Comparison of ENCODE assay signal across 10 cellular contexts in genomic region chr20:63453029-63453523, GRCh38. TPM values are rescaled to one million over a fixed set of nuclear protein-coding genes. Genes with fewer than 3 reads are reported as not detected.
DNase-seq lines count a peak whose midpoint lies in the region; ATAC-seq and TF ChIP-seq lines count a peak whose summit lies in the region.
"Had no signal": no experiment of that assay in that cellular context is flagged by ENCODE, and none has a peak within 500 bp of the region (broad histone marks: within the 10 kb centered on the region; RNA-seq: fewer than 3 reads in every experiment).

No MANE protein-coding gene starts in this region.

- H3K9ac ChIP-seq in HUES6 (ENCODE audit: low read length) = no peak overlapping the region

- H3K4me3 ChIP-seq in HUES6 (ENCODE audit: low read depth, low read length) (peak overlapping the region; percentile 7; the same call in 1 of the 2 replicates), mesodermal cell (ENCODE audit: extremely low read depth, insufficient read depth, low read length, poor library complexity, severe bottlenecking) (no peak overlapping the region), tibial nerve (no peak overlapping the region)

- CTCF ChIA-PET in activated CD8-positive, alpha-beta T cell treated with anti-CD3 and anti-CD28 coated beads, Interleukin-2, amount 10 ng/mL, durations not matched to agents 7 days and 5 days (lab: Charles Lee) = interaction anchor here (1.4 kb wide), 1 partner anchor 11 kb away, joined by 5 read pairs; no protein-coding TSS in a partner anchor

- ATAC-seq in activated CD8-positive, alpha-beta T cell treated with anti-CD3 and anti-CD28 coated beads, Interleukin-2, amount 10 ng/mL, durations not matched to agents 7 days and 5 days = no peak
- ATAC-seq in HG02678 (IDR thresholded peaks at IDR 0.05; ENCODE audit: unreplicated experiment) (no peak), HG03045 (IDR thresholded peaks at IDR 0.05; ENCODE audit: unreplicated experiment) (no peak)

- no peak for TF ChIP-seq EP300 in tibial nerve (IDR thresholded peaks at IDR 0.05)

- H3K27ac ChIP-seq in HUES6 (ENCODE audit: low read depth, low read length) (no peak overlapping the region), mesodermal cell (ENCODE audit: low read depth, low read length, severe bottlenecking) (peak overlapping the region; percentile 64), tibial nerve (no peak overlapping the region)

- POLR2A ChIA-PET in activated CD8-positive, alpha-beta T cell treated with anti-CD3 and anti-CD28 coated beads, Interleukin-2, amount 10 ng/mL, durations not matched to agents 7 days and 5 days (lab: Charles Lee) = no interaction called here

- H3K4me3 Mint-ChIP-seq in activated CD8-positive, alpha-beta T cell treated with anti-CD3 and anti-CD28 coated beads, Interleukin-2, amount 10 ng/mL, durations not matched to agents 7 days and 5 days = no peak overlapping the region

- DNase-seq in DMS53 (lab: John Stamatoyannopoulos, UW) (peak; percentile 59), DMS53 treated with DMSO at 0.1 percent for 48 hours (lab: John Stamatoyannopoulos, UW; ENCODE audit: unreplicated experiment) (no peak), tibial nerve (ENCODE audit: low spot score in 2 of 2) (no peak)
- DNase-seq in activated CD8-positive, alpha-beta T cell treated with anti-CD3 and anti-CD28 coated beads, Interleukin-2, amount 10 ng/mL, durations not matched to agents 7 days and 5 days = peak; percentile 28

- H3K27me3 ChIP-seq in HUES6 (ENCODE audit: control insufficient read depth, insufficient read depth, low read length) (peaks cover 4% of the 10 kb centered on the region; the same call in 1 of the 2 replicates), tibial nerve (peaks cover 0 to 100% of the 10 kb centered on the region in 2 donors)

- no peak overlapping the region for H3K27ac Mint-ChIP-seq in activated CD8-positive, alpha-beta T cell treated with anti-CD3 and anti-CD28 coated beads, Interleukin-2, amount 10 ng/mL, durations not matched to agents 7 days and 5 days
- H3K27ac Mint-ChIP-seq: activated naive CD4-positive, alpha-beta T cell treated with anti-CD3 and anti-CD28 coated beads, Interleukin-2, amount 50 U/mL, for 72 hours had no signal

- H3K9me3 Mint-ChIP-seq in activated CD8-positive, alpha-beta T cell treated with anti-CD3 and anti-CD28 coated beads, Interleukin-2, amount 10 ng/mL, durations not matched to agents 7 days and 5 days (ENCODE audit: insufficient read depth) = no peaks in the 10 kb centered on the region
- H3K9me3 Mint-ChIP-seq: activated naive CD4-positive, alpha-beta T cell treated with anti-CD3 and anti-CD28 coated beads, Interleukin-2, amount 50 U/mL, for 72 hours had no signal

- H3K36me3 Mint-ChIP-seq in activated CD8-positive, alpha-beta T cell treated with anti-CD3 and anti-CD28 coated beads, Interleukin-2, amount 10 ng/mL, durations not matched to agents 7 days and 5 days (ENCODE audit: low read depth) = no peaks in the 10 kb centered on the region
- H3K36me3 Mint-ChIP-seq: activated naive CD4-positive, alpha-beta T cell treated with anti-CD3 and anti-CD28 coated beads, Interleukin-2, amount 50 U/mL, for 72 hours had no signal

- no peak for TF ChIP-seq POLR2A in tibial nerve (IDR thresholded peaks at IDR 0.05)

- H3K4me1 ChIP-seq in HUES6 (ENCODE audit: control insufficient read depth, insufficient read depth, low read length) = peaks cover 26% of the 10 kb centered on the region
- peaks cover 16% of the 10 kb centered on the region for H3K4me1 ChIP-seq in mesodermal cell (ENCODE audit: control insufficient read depth, insufficient read depth, low read length, poor library complexity, severe bottlenecking)
- H3K4me1 ChIP-seq in tibial nerve = peaks cover 0 to 20% (median 0%) of the 10 kb centered on the region in 4 donors

- H3K9me3 ChIP-seq in HUES6 (ENCODE audit: control insufficient read depth, insufficient read depth, low read depth, low read length) (no peaks in the 10 kb centered on the region), mesodermal cell (ENCODE audit: control insufficient read depth, low read length) (no peaks in the 10 kb centered on the region), tibial nerve (no peaks in the 10 kb centered on the region)

- TF ChIP-seq CTCF in tibial nerve (IDR thresholded peaks at IDR 0.05) = no peak

- no peaks in the 10 kb centered on the region for H3K36me3 ChIP-seq in HUES6 (ENCODE audit: control insufficient read depth, insufficient read depth, low read length)
- no peaks in the 10 kb centered on the region for H3K36me3 ChIP-seq in mesodermal cell (ENCODE audit: control insufficient read depth, insufficient read depth, low read length)
- H3K36me3 ChIP-seq in tibial nerve = no peaks in the 10 kb centered on the region

- no peaks in the 10 kb centered on the region for H3K4me1 Mint-ChIP-seq in activated CD8-positive, alpha-beta T cell treated with anti-CD3 and anti-CD28 coated beads, Interleukin-2, amount 10 ng/mL, durations not matched to agents 7 days and 5 days (ENCODE audit: low read depth)

- peaks cover 10% of the 10 kb centered on the region for H3K27me3 Mint-ChIP-seq in activated CD8-positive, alpha-beta T cell treated with anti-CD3 and anti-CD28 coated beads, Interleukin-2, amount 10 ng/mL, durations not matched to agents 7 days and 5 days (ENCODE audit: low read depth)

- WGBS in mesodermal cell (ENCODE audit: insufficient coverage in 2 of 2), 2 experiments = 69 to 71% methylated on average over 34 to 35 of the region's 35 CpGs
- 29 to 37% methylated on average over 15 to 33 of the region's 35 CpGs for WGBS in tibial nerve, 2 donors

RNA-seq across cellular contexts. Expression of gene KCNQ2, which starts 19.4 kb away (rescaled TPM):
- not detected for total RNA-seq in activated CD8-positive, alpha-beta T cell treated with anti-CD3 and anti-CD28 coated beads, Interleukin-2, amount 10 ng/mL, durations not matched to agents 7 days and 5 days
- polyA plus RNA-seq in mesodermal cell (2013, experiment 1 of 2) = 39.3 TPM
- 26.6 TPM for polyA plus RNA-seq in mesodermal cell (2013, experiment 2 of 2)
- not detected for total RNA-seq in tibial nerve
- total RNA-seq: T-helper 1 cell treated with Interleukin-12 subunit alpha and Interleukin-12 subunit beta and Interleukin-4 antibody, amounts not matched to agents 30 ng/mL and 1 ng/mL, for 36 hours had no signal

RNA-seq across cellular contexts. Expression of gene EEF1A2, which starts 45.8 kb away (rescaled TPM):
- total RNA-seq in activated CD8-positive, alpha-beta T cell treated with anti-CD3 and anti-CD28 coated beads, Interleukin-2, amount 10 ng/mL, durations not matched to agents 7 days and 5 days = not detected
- polyA plus RNA-seq in mesodermal cell (2013, experiment 1 of 2) = 17.7 TPM
- polyA plus RNA-seq in mesodermal cell (2013, experiment 2 of 2) = 13.9 TPM
- total RNA-seq in tibial nerve = not detected

Comparison
In these comparisons a context has a peak if more than half of its experiments do, and no peak if none do; other contexts are left out.
1. DNase-seq: peak in DMS53 (single experiment) and activated CD8-positive, alpha-beta T cell treated with anti-CD3 and anti-CD28 coated beads, Interleukin-2, amount 10 ng/mL, durations not matched to agents 7 days and 5 days (single experiment); none in DMS53 treated with DMSO at 0.1 percent for 48 hours (single experiment) and tibial nerve (0 of 2).